1 cellular context compared by ENCODE assay signal in the genomic region with DNA sequence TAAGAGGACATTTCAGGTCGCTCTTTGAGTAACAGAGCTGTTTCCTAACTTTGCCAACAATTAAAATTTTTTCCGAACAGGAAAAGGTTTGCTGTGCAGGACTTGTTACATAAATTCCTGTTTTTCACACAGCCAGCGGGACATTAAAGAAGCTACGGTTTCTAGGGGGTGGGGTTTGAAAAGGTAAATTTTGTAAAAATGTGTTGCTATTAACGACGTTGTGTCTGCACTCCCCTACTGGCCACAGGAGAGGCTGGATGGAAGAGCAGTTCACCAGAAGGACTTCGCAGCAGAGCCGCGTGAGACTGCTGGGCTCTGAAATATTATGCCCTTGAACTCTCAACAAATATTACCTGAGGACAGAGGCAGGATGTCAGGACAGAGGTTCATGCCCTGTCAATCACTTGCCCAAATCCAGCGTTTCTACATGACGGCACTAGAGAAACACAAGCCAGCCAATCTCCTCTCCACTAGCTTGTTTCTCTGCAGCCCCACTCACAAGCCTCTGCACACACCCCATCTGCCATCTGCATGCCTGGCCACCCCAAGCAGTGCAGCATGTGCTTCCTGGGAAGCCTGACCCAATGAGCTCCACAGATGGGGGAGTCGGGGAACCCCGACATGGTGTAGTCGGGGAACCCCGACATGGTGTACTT.
TF ChIP-seq lines count a peak whose summit lies in the region.

No MANE protein-coding gene starts in this region.

TF ChIP-seq in HepG2, 621 proteins besides CTCF, POLR2A, EP300 and RAD21 (continued from another document and continues in another):
- TF ChIP-seq, protein P1, sequence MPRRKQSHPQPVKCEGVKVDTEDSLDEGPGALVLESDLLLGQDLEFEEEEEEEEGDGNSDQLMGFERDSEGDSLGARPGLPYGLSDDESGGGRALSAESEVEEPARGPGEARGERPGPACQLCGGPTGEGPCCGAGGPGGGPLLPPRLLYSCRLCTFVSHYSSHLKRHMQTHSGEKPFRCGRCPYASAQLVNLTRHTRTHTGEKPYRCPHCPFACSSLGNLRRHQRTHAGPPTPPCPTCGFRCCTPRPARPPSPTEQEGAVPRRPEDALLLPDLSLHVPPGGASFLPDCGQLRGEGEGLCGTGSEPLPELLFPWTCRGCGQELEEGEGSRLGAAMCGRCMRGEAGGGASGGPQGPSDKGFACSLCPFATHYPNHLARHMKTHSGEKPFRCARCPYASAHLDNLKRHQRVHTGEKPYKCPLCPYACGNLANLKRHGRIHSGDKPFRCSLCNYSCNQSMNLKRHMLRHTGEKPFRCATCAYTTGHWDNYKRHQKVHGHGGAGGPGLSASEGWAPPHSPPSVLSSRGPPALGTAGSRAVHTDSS (CRISPR knock-in tag; conservative IDR thresholded peaks at IDR 0.05): no peak
- TF ChIP-seq, protein P2, sequence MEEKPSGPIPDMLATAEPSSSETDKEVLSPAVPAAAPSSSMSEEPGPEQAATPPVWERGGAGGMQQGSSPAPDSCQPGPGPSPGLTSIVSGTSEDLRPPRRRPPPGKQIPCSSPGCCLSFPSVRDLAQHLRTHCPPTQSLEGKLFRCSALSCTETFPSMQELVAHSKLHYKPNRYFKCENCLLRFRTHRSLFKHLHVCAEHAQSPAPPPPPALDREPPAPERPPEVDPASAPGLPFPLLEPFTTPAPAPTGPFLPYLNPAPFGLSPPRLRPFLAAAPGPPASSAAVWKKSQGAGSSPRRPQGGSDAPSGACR (CRISPR knock-in tag; IDR thresholded peaks at IDR 0.05): peak; percentile 29; the same call in 1 of the 2 replicates
- TF ChIP-seq ZNF3 (CRISPR knock-in tag; IDR thresholded peaks at IDR 0.05): no peak
- peak; percentile 77; the same call in 1 of the 2 replicates for TF ChIP-seq HMG20A (CRISPR knock-in tag; IDR thresholded peaks at IDR 0.05; ENCODE audit: borderline replicate concordance)
- TF ChIP-seq TFAP4 (IDR thresholded peaks at IDR 0.05; ENCODE audit: borderline replicate concordance, low read depth): no peak
- no peak for TF ChIP-seq NR0B2 (CRISPR knock-in tag; IDR thresholded peaks at IDR 0.05)
- no peak for TF ChIP-seq NPAS2 (CRISPR knock-in tag; IDR thresholded peaks at IDR 0.05; ENCODE audit: borderline replicate concordance)
- no peak for TF ChIP-seq PAF1 (CRISPR knock-in tag; IDR thresholded peaks at IDR 0.05)
- no peak for TF ChIP-seq ETV6 (CRISPR knock-in tag; conservative IDR thresholded peaks at IDR 0.05)
- TF ChIP-seq ATF7-NPFF (CRISPR knock-in tag; IDR thresholded peaks at IDR 0.05; ENCODE audit: low read depth): no peak
- no peak for TF ChIP-seq SMYD3 (CRISPR knock-in tag; IDR thresholded peaks at IDR 0.05)
- TF ChIP-seq EEA1 (CRISPR knock-in tag; IDR thresholded peaks at IDR 0.05; ENCODE audit: borderline replicate concordance): no peak
- no peak for TF ChIP-seq ELK4 (CRISPR knock-in tag; IDR thresholded peaks at IDR 0.05; ENCODE audit: borderline replicate concordance)
- TF ChIP-seq PHF21A (CRISPR knock-in tag; IDR thresholded peaks at IDR 0.05): peak; percentile 75; the same call in 1 of the 2 replicates
- no peak for TF ChIP-seq ZFP1 (CRISPR knock-in tag; IDR thresholded peaks at IDR 0.05)
- no peak for TF ChIP-seq ZNF121 (CRISPR knock-in tag; IDR thresholded peaks at IDR 0.05)
- peak; percentile 48; the same call in 1 of the 2 replicates for TF ChIP-seq TAF1 (CRISPR knock-in tag; IDR thresholded peaks at IDR 0.05)
- peak; percentile 68 for TF ChIP-seq MEF2D (CRISPR knock-in tag; IDR thresholded peaks at IDR 0.05)
- TF ChIP-seq KDM5A (IDR thresholded peaks at IDR 0.05; ENCODE audit: borderline replicate concordance, low read length): no peak; the same call in 1 of the 2 replicates
- TF ChIP-seq THAP9 (CRISPR knock-in tag; IDR thresholded peaks at IDR 0.05; ENCODE audit: borderline replicate concordance): peak; percentile 27; the same call in 1 of the 2 replicates
- no peak for TF ChIP-seq ZMAT3 (CRISPR knock-in tag; conservative IDR thresholded peaks at IDR 0.05)
- TF ChIP-seq, protein P3, sequence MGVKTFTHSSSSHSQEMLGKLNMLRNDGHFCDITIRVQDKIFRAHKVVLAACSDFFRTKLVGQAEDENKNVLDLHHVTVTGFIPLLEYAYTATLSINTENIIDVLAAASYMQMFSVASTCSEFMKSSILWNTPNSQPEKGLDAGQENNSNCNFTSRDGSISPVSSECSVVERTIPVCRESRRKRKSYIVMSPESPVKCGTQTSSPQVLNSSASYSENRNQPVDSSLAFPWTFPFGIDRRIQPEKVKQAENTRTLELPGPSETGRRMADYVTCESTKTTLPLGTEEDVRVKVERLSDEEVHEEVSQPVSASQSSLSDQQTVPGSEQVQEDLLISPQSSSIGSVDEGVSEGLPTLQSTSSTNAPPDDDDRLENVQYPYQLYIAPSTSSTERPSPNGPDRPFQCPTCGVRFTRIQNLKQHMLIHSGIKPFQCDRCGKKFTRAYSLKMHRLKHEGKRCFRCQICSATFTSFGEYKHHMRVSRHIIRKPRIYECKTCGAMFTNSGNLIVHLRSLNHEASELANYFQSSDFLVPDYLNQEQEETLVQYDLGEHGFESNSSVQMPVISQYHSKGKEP (CRISPR knock-in tag; IDR thresholded peaks at IDR 0.05): no peak
- TF ChIP-seq ATF2 (CRISPR knock-in tag; IDR thresholded peaks at IDR 0.05): peak; percentile 64
- TF ChIP-seq SOX13 (IDR thresholded peaks at IDR 0.05): no peak
- TF ChIP-seq SOX13 (CRISPR knock-in tag; conservative IDR thresholded peaks at IDR 0.05 in 1 of 2, IDR thresholded peaks at IDR 0.05 in 1 of 2): peak in 1 of 2 experiments; percentile 73; a peak in 2 of 4 replicates
- TF ChIP-seq GZF1 (CRISPR knock-in tag; IDR thresholded peaks at IDR 0.05): no peak
- TF ChIP-seq, protein P4, sequence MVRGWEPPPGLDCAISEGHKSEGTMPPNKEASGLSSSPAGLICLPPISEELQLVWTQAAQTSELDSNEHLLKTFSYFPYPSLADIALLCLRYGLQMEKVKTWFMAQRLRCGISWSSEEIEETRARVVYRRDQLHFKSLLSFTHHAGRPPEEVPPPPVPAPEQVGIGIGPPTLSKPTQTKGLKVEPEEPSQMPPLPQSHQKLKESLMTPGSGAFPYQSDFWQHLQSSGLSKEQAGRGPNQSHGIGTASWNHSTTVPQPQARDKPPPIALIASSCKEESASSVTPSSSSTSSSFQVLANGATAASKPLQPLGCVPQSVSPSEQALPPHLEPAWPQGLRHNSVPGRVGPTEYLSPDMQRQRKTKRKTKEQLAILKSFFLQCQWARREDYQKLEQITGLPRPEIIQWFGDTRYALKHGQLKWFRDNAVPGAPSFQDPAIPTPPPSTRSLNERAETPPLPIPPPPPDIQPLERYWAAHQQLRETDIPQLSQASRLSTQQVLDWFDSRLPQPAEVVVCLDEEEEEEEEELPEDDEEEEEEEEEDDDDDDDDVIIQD (CRISPR knock-in tag; IDR thresholded peaks at IDR 0.05; ENCODE audit: low read depth): peak; percentile 63
- TF ChIP-seq LCORL (IDR thresholded peaks at IDR 0.05): peak; percentile 71
- TF ChIP-seq LCORL (CRISPR knock-in tag; IDR thresholded peaks at IDR 0.05): peak; percentile 94
- no peak for TF ChIP-seq YEATS2 (CRISPR knock-in tag; IDR thresholded peaks at IDR 0.05; ENCODE audit: borderline replicate concordance)
- no peak for TF ChIP-seq DBP (CRISPR knock-in tag; IDR thresholded peaks at IDR 0.05; ENCODE audit: not compliant biosample characterization)
